ENCODE assay signal across 9 cellular contexts in the genomic region with DNA sequence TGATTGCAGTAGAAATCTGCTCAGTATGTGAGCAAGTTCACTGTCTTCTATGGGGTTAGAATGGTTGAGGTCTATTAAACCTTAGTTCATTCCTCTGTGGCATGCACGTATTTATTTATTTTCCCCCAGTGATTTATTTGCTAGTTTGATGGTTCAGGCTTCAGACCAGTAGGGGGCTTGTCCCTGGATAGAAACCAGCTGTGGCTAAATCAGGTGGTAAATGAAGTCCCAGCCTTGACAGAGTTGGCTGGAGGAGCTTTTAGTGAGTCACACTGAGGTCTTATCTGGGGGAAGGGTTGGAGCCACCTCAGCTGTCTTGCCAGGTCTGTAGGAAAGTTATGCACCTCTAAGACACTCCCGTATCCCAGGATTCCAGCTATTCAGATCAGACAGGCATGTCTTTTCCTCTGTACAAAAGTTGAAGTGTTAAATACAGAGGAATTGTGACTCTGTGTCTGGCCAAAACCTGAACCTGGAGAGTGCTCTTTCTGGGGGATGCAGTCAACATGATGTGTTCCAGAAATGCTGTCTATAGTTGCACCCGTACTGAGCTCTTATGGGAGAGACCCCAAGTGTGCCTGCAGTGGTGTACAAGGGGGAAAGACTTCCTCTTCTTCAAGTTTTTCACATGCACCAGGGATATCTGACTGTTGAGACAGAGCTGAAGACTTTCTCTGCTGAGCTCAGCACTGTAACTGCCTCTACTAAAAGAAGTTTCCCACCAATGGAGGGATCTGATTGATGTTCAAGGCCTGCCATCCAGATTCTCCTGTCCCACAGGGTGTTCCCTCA.
A peak's percentile ranks its signal among the peaks of the same experiment; 100 is the strongest.
DNase-seq lines count a peak whose midpoint lies in the region; ATAC-seq, FAIRE-seq and TF ChIP-seq lines count a peak whose summit lies in the region.
"Had no signal": no experiment of that assay in that cellular context is flagged by ENCODE, and none has a peak within 500 bp of the region (broad histone marks: within the 10 kb centered on the region; RNA-seq: fewer than 3 reads in every experiment).

No MANE protein-coding gene starts in this region.

- ATAC-seq in omental fat pad (ENCODE audit: low FRiP score) = peak; percentile 33
- no peak for ATAC-seq in GM18867 (IDR thresholded peaks at IDR 0.05; ENCODE audit: unreplicated experiment)
- no peak for ATAC-seq in GM19351 (IDR thresholded peaks at IDR 0.05; ENCODE audit: unreplicated experiment)
- ATAC-seq: right cardiac atrium had no signal

- peak overlapping the region; percentile 63 to 92 (median 86) for H3K4me3 Mint-ChIP-seq in IgD-negative memory B cell

- TF ChIP-seq CTCF in omental fat pad (IDR thresholded peaks at IDR 0.05) = no peak

- peaks cover 43 to 62% (median 61%) of the 10 kb centered on the region in 3 donors for H3K4me1 Mint-ChIP-seq in IgD-negative memory B cell

- H3K9me3 Mint-ChIP-seq in IgD-negative memory B cell = no peaks in the 10 kb centered on the region

- no peak for FAIRE-seq in urothelium cell line (lab: Jason Lieb, UNC)

- DNase-seq in NCI-H1436 (lab: John Stamatoyannopoulos, UW) = peak; percentile 49
- no peak for DNase-seq in NCI-H1436 treated with DMSO at 0.1 percent for 48 hours (lab: John Stamatoyannopoulos, UW)
- peak; percentile 88 for DNase-seq in SW480 (ENCODE audit: low spot score)
- DNase-seq in omental fat pad (ENCODE audit: low spot score) = no peak
- no peak for DNase-seq in urothelium cell line (ENCODE audit: low spot score)
- DNase-seq: right cardiac atrium had no signal

- H3K27ac Mint-ChIP-seq in IgD-negative memory B cell = peak overlapping the region; percentile 77 to 90 (median 85)

- H3K27me3 Mint-ChIP-seq in IgD-negative memory B cell = peaks cover 1% of the 10 kb centered on the region

- no peaks in the 10 kb centered on the region for H3K36me3 Mint-ChIP-seq in IgD-negative memory B cell

Comparison
In these comparisons a context has a peak if more than half of its experiments do, and no peak if none do; other contexts are left out.
1. DNase-seq: peak in NCI-H1436 (single experiment) and SW480 (single experiment); none in NCI-H1436 treated with DMSO at 0.1 percent for 48 hours (single experiment), omental fat pad (single experiment) and urothelium cell line (single experiment).